ENCODE assay signal across 27 cellular contexts in genomic region chr6:150445486-150445885, GRCh38.
"Had no signal": no experiment of that assay in that cellular context is flagged by ENCODE, and none has a peak within 500 bp of the region (broad histone marks: within the 10 kb centered on the region; RNA-seq: fewer than 3 reads in every experiment).

No MANE protein-coding gene starts in this region.

- H3K27ac ChIP-seq: stomach, suprapubic skin, testis, thoracic aorta, thyroid gland, tibial artery, tibial nerve, transverse colon, upper lobe of left lung, upper lobe of right lung, uterus, vagina had no signal

- H3K4me3 ChIP-seq: stomach, suprapubic skin, testis, thoracic aorta, thyroid gland, tibial artery, tibial nerve, transverse colon, upper lobe of left lung, upper lobe of right lung, uterus, vagina had no signal

- H3K9me3 ChIP-seq: suprapubic skin, testis, thoracic aorta, thyroid gland, tibial artery, transverse colon, upper lobe of left lung, upper lobe of right lung, uterus, vagina had no signal

- ATAC-seq: stimulated activated effector memory CD8-positive, alpha-beta T cell treated with anti-CD3 and anti-CD28 coated beads, Interleukin-12 subunit alpha, Interleukin-12 subunit beta, amount 100 ng/mL, for 72 hours; stimulated activated memory B cell treated with anti-CD40 and anti-IgM and Interleukin-4, amounts not matched to agents 10 μg/mL and 1 μg/mL and 100 μg/mL, for 72 hours; stimulated activated naive B cell treated with anti-CD40 and anti-IgM and Interleukin-4, amounts not matched to agents 10 μg/mL and 1 μg/mL and 100 μg/mL, for 72 hours; stimulated activated naive CD8-positive, alpha-beta T cell treated with anti-CD3 and anti-CD28 coated beads, Interleukin-15, amount 100 ng/mL, for 72 hours; stimulated activated naive CD8-positive, alpha-beta T cell treated with anti-CD3 and anti-CD28 coated beads, Interleukin-15, Interleukin-2, amounts not matched to agents 100 U/mL and 50 U/mL, for 24 hours; upper lobe of right lung had no signal

- H3K4me1 ChIP-seq: stomach, testis, tibial artery, tibial nerve, transverse colon, upper lobe of left lung, upper lobe of right lung, uterus, vagina had no signal

- FAIRE-seq: urothelium cell line had no signal

- H3K27me3 ChIP-seq: stomach, suprapubic skin, testis, thyroid gland, tibial artery, tibial nerve, transverse colon, upper lobe of left lung, upper lobe of right lung, uterus, vagina had no signal

- H3K36me3 ChIP-seq: stomach, suprapubic skin, thoracic aorta, thyroid gland, tibial artery, tibial nerve, transverse colon, upper lobe of left lung, upper lobe of right lung, uterus, vagina had no signal

- DNase-seq: stimulated activated CD4-positive, alpha-beta T cell treated with anti-CD3 and anti-CD28 coated beads, Interleukin-2, amount 100 ng/mL, for 48 hours; stimulated activated CD4-positive, alpha-beta T cell treated with anti-CD3 and anti-CD28 coated beads, Interleukin-4, amount 100 ng/mL, for 1 hour; stimulated activated CD4-positive, alpha-beta T cell treated with anti-CD3 and anti-CD28 coated beads, Interleukin-4, amount 100 ng/mL, for 24 hours; stimulated activated CD4-positive, alpha-beta T cell treated with anti-CD3 and anti-CD28 coated beads, Interleukin-4, amount 100 ng/mL, for 4 hours; stimulated activated CD8-positive, alpha-beta memory T cell treated with anti-CD3 and anti-CD28 coated beads, Interleukin-4, amount 100 ng/mL, for 48 hours; stimulated activated naive B cell treated with anti-CD40 and anti-IgM and Interleukin-4, amounts not matched to agents 10 μg/mL and 1 μg/mL and 100 μg/mL, for 72 hours; stimulated activated naive CD4-positive, alpha-beta T cell; stimulated activated naive CD4-positive, alpha-beta T cell treated with Interleukin-2 at 50 U/mL for 16 hours; stimulated activated naive CD8-positive, alpha-beta T cell treated with anti-CD3 and anti-CD28 coated beads, Interleukin-15, amount 100 ng/mL, for 72 hours; stimulated activated naive CD8-positive, alpha-beta T cell treated with anti-CD3 and anti-CD28 coated beads, Interleukin-15, Interleukin-2, amounts not matched to agents 100 U/mL and 50 U/mL, for 24 hours; stomach; substantia nigra; testis; thyroid gland; tibial artery; transverse colon; trophoblast cell; upper lobe of left lung; upper lobe of right lung; uterus had no signal
